16 cellular contexts compared by ENCODE assay signal in the genomic region with DNA sequence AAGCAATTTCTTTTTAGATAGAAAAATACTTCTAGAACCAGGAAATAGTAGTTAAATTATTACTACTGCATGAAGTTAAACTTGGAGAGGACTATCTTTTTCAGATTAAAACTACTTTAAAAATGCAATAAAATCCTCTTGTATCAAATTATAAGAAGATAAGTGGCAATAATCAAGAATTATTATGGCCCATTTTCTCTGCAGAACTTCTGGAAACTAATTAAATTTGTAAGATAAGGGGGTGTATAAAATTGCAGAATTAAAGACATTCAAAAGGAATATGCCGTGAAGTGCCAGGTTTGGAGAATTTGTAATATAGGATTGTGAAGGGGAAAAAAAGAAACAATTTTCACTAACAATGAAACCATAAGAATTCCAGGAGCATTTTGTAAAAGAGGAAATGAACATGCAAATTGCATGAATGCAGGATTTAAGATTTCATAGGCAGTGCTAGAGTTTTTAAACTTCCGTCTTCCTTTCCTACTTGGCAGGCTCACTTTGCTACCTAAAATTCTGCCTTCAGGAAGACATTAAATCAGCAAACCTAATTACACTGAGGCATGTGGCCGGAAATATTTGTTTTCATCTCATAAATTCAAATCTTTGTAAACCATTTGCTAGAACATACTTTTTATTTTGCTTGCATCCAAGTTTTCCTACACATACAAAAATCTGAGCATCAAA.
DNase-seq lines count a peak whose midpoint lies in the region; ATAC-seq and TF ChIP-seq lines count a peak whose summit lies in the region.
"Had no signal": no experiment of that assay in that cellular context is flagged by ENCODE, and none has a peak within 500 bp of the region (broad histone marks: within the 10 kb centered on the region; RNA-seq: fewer than 3 reads in every experiment).

No MANE protein-coding gene starts in this region.

- H3K27ac ChIP-seq in left ventricle myocardium inferior (replicated peaks) (peak overlapping the region; percentile 36), caudate nucleus (ENCODE audit: low read depth, low read length) (no peak overlapping the region)
- H3K27ac ChIP-seq: C4-2B had no signal

- no peaks in the 10 kb centered on the region for H3K36me3 ChIP-seq in left ventricle myocardium inferior

- no peak for DNase-seq in left ventricle myocardium inferior
- DNase-seq in left cardiac atrium: no peak
- DNase-seq in dermis blood vessel endothelial cell: peak; percentile 20
- peak; percentile 24 for DNase-seq in left kidney (ENCODE audit: low read depth, low spot score)
- no peak for DNase-seq in NCI-H2029 (lab: John Stamatoyannopoulos, UW)
- no peak for DNase-seq in KBM-7
- no peak for DNase-seq in caudate nucleus (lab: John Stamatoyannopoulos, UW)
- DNase-seq: 8988T; ACHN; CD4-positive, alpha-beta memory T cell; DMS79; H9 had no signal

- H3K9me3 ChIP-seq in left ventricle myocardium inferior (replicated peaks): peaks cover under 1% of the 10 kb centered on the region

- intact Hi-C loops in left ventricle myocardium inferior (cut with micrococcal nuclease): no loop called here
- intact Hi-C loops in left cardiac atrium (cut with DNase I): no loop called here

- in situ Hi-C loops in KBM-7 (cut with MboI; ENCODE audit: low pct_unique_long_range_greater_than_20kb, low sequenced_read_pairs): no loop called here

- H3K4me1 ChIP-seq in left ventricle myocardium inferior: peaks cover 23% of the 10 kb centered on the region

- ATAC-seq in left cardiac atrium: no peak
- ATAC-seq in GM21515 (IDR thresholded peaks at IDR 0.05; ENCODE audit: unreplicated experiment): no peak
- ATAC-seq: GM12878, GM23338 had no signal

- H3K27me3 ChIP-seq in left ventricle myocardium inferior (ENCODE audit: low read depth): no peaks in the 10 kb centered on the region

- no peak for TF ChIP-seq CTCF in left ventricle myocardium inferior (IDR thresholded peaks at IDR 0.05; ENCODE audit: borderline replicate concordance)

- H3K4me3 ChIP-seq in left ventricle myocardium inferior: no peak overlapping the region
- H3K4me3 ChIP-seq: GM12878, GM23338 had no signal

Comparison
In these comparisons a context has a peak if more than half of its experiments do, and no peak if none do; other contexts are left out.
1. DNase-seq: peak in dermis blood vessel endothelial cell (single experiment) and left kidney (single experiment); none in left ventricle myocardium inferior (single experiment), left cardiac atrium (single experiment), NCI-H2029 (single experiment), KBM-7 (single experiment) and caudate nucleus (0 of 61).